Comparison of ENCODE assay signal across 13 cellular contexts in the genomic region with DNA sequence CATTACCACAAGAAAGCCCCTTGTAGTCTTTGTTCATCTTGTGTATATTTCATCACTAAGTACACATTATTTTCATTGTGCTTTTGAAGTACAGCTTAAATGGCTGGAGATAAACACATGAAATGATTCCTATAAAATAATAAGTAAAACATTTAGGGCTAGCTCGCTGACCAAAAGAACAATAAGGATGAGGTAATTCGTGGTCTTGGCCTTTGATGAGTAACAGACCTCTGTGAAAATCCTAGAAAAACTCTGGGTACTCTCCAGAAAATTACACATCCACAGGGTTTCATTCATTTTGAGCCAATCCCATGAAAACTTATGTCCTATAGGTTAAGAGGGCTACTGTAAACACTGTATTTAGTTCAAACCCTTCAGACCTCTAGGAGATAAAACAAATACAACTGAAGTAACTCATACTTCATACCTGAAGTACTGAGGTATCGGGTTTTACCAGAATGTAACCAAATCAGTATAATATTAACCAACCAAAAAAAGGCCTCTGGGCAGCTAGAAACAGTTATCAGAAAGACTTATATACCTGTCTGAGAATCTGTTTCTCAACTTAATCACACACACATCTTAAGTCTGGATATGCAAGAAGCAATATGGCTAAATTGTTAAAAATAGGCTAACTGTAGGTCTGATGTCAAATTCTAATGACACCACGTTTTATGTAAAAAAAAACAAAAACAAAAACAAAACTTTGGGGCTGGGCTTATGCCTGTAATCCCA. TPM values are rescaled to one million over a fixed set of nuclear protein-coding genes. Genes with fewer than 3 reads are reported as not detected.
DNase-seq lines count a peak whose midpoint lies in the region; ATAC-seq, FAIRE-seq and TF ChIP-seq lines count a peak whose summit lies in the region.
"Had no signal": no experiment of that assay in that cellular context is flagged by ENCODE, and none has a peak within 500 bp of the region (broad histone marks: within the 10 kb centered on the region; RNA-seq: fewer than 3 reads in every experiment).

No MANE protein-coding gene starts in this region.

- H3K36me3 ChIP-seq in astrocyte (ENCODE audit: insufficient read depth, low read length) (peaks cover 15% of the 10 kb centered on the region), stomach (peaks cover 13 to 85% (median 74%) of the 10 kb centered on the region in 4 donors)

- TF ChIP-seq CTCF in AG10803 (conservative IDR thresholded peaks at IDR 0.05; ENCODE audit: low read length): no peak
- no peak for TF ChIP-seq CTCF in astrocyte (IDR thresholded peaks at IDR 0.05; ENCODE audit: insufficient read depth, low read depth, low read length)
- no peak for TF ChIP-seq CTCF in stomach (IDR thresholded peaks at IDR 0.05)

- DNase-seq in AG10803 (ENCODE audit: low read depth) (peak; percentile 62), HTR-8/SVneo (ENCODE audit: insufficient read length, low spot score) (peak; percentile 13), astrocyte (ENCODE audit: low read depth) (peak; percentile 87), kidney tubule cell (ENCODE audit: low spot score) (peak; percentile 68), stomach (no peak), SIG-M5 treated with dmso at 0.1 percent for 504 hours (lab: John Stamatoyannopoulos, UW; ENCODE audit: unreplicated experiment) (no peak), left lobe of liver (ENCODE audit: low spot score) (no peak)
- DNase-seq: Calu3, colonic mucosa, hypothalamus, Right ventricle myocardium superior had no signal

- no peak overlapping the region for H3K27ac Mint-ChIP-seq in astrocyte (ENCODE audit: unreplicated experiment)
- H3K27ac Mint-ChIP-seq: WTC11 had no signal

- 69 to 79% (median 75%) methylated on average over 4 of the region's 4 CpGs for WGBS in stomach, 5 donors

- H3K36me3 Mint-ChIP-seq in astrocyte (ENCODE audit: low read depth, unreplicated experiment): peaks cover 6% of the 10 kb centered on the region

- peaks cover 11% of the 10 kb centered on the region for H3K4me1 Mint-ChIP-seq in astrocyte (ENCODE audit: low read depth, unreplicated experiment)
- H3K4me1 Mint-ChIP-seq: WTC11 had no signal

- H3K4me1 ChIP-seq in astrocyte (ENCODE audit: insufficient read depth, low read length) (peaks cover 11% of the 10 kb centered on the region), stomach (peaks cover 0 to 10% (median 0%) of the 10 kb centered on the region in 4 donors)
- H3K4me1 ChIP-seq: colonic mucosa had no signal

- no peak for FAIRE-seq in HTR-8/SVneo (lab: Jason Lieb, UNC)
- FAIRE-seq in astrocyte (lab: Jason Lieb, UNC): peak; percentile 68

- H4K20me1 ChIP-seq in astrocyte (ENCODE audit: insufficient read depth, low read length): peaks cover 30% of the 10 kb centered on the region

- H2AFZ ChIP-seq in astrocyte (ENCODE audit: low read depth, low read length): no peak overlapping the region

- TF ChIP-seq POLR2A in stomach (IDR thresholded peaks at IDR 0.05): no peak

- no peak overlapping the region for H3K4me3 Mint-ChIP-seq in astrocyte (ENCODE audit: unreplicated experiment)
- H3K4me3 Mint-ChIP-seq: WTC11 had no signal

- H3K9me3 Mint-ChIP-seq in astrocyte (ENCODE audit: unreplicated experiment): no peaks in the 10 kb centered on the region
- H3K9me3 Mint-ChIP-seq: WTC11 had no signal

- peak overlapping the region; percentile 51 for H3K4me2 ChIP-seq in astrocyte (ENCODE audit: low read length)

- peak overlapping the region; percentile 60 for H3K27ac ChIP-seq in astrocyte (ENCODE audit: low read depth, low read length)
- no peak overlapping the region for H3K27ac ChIP-seq in stomach
- H3K27ac ChIP-seq: colonic mucosa had no signal

- no peak for ATAC-seq in HG03469 (IDR thresholded peaks at IDR 0.05; ENCODE audit: unreplicated experiment)
- ATAC-seq in left lobe of liver: no peak
- ATAC-seq: WTC11 had no signal

- intact Hi-C loops in stomach (cut with DNase I; ENCODE audit: low total_unique reads): no loop called here

- no peaks in the 10 kb centered on the region for H3K9me3 ChIP-seq in astrocyte (ENCODE audit: insufficient read depth, low read depth, low read length)
- H3K9me3 ChIP-seq in stomach: no peaks in the 10 kb centered on the region
- H3K9me3 ChIP-seq: colonic mucosa had no signal

- H3K9ac ChIP-seq in astrocyte (ENCODE audit: low read length): peak overlapping the region; percentile 17

- no peaks in the 10 kb centered on the region for H3K27me3 Mint-ChIP-seq in astrocyte (ENCODE audit: low read depth, unreplicated experiment)

- TF ChIP-seq EP300 in stomach (IDR thresholded peaks at IDR 0.05): no peak

- H3K4me3 ChIP-seq in AG10803 (ENCODE audit: low read length) (no peak overlapping the region), astrocyte (ENCODE audit: insufficient read depth, low read depth, low read length) (no peak overlapping the region), stomach (no peak overlapping the region)
- H3K4me3 ChIP-seq: colonic mucosa had no signal

- no peaks in the 10 kb centered on the region for H3K27me3 ChIP-seq in astrocyte (ENCODE audit: insufficient read depth, low read length)
- H3K27me3 ChIP-seq in stomach: no peaks in the 10 kb centered on the region
- H3K27me3 ChIP-seq: colonic mucosa had no signal

- H3K79me2 ChIP-seq in astrocyte (ENCODE audit: insufficient read depth, low read length): no peaks in the 10 kb centered on the region

RNA-seq across cellular contexts. Expression of a gene that starts 31.0 kb away (rescaled TPM):
- total RNA-seq in astrocyte (23.6 and 28.5 TPM in 2 replicates), stomach (100 to 1,000 TPM in 1 of 5 donors, 10 to 100 TPM in 3, 1 to 10 TPM in 1; 5.2 to 102 (median 22.2) TPM), left lobe of liver (5.6 TPM)
- polyA plus RNA-seq in stomach: 10 to 100 TPM; 39.9 to 71.8 (median 50.3) TPM

Comparison
In these comparisons a context has a peak if more than half of its experiments do, and no peak if none do; other contexts are left out.
1. DNase-seq: peak in AG10803 (single experiment), HTR-8/SVneo (single experiment), astrocyte (single experiment) and kidney tubule cell (single experiment); none in stomach (single experiment), SIG-M5 treated with dmso at 0.1 percent for 504 hours (single experiment) and left lobe of liver (single experiment).